17 cellular contexts compared by ENCODE assay signal in the genomic region with DNA sequence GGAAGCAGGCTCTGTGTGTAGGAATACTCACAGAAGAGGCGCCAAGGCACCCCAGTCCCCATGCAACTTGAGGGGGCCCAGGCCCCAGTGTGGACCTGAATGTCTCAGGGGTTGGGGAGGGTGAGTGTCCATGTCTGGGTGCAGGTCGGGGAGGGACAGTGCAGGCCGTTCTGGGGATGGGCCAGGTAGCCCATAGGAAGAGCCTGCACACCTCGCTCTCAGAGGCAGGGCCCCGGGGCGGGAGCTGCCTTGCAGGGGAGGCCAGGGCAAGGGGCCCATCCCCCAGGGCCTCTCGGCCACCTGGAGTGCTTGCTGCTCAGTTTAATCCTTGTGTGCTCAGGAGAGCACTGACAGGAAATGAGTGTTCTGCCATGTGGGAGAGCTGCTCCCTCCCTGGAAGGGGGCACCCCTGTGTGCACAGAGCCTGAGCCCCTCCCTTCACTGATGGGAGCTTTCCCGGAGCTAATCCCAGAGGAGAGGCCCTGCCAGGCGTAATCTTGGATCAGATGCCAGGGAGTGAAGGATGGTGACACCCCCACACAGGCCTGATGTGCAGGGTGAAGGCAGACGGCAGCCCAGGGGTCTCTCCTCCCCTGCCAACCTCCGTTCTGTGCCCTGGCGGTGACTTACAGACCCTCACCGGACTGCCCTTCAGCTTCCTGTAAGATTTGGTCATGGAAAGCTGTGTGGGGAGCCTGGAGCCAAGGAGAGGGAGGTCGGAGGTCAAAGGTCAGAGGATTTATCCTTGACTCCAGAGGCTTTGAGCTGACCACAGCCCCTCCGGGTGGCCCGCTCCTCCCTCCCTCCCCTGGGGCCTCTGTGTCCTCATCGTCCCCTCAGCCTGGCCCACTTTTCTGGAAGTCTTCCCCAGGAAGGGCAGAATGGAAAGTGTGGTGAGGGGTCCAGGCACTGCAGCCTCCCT. TPM values are rescaled to one million over a fixed set of nuclear protein-coding genes. Genes with fewer than 3 reads are reported as not detected.
DNase-seq lines count a peak whose midpoint lies in the region; ATAC-seq, FAIRE-seq and TF ChIP-seq lines count a peak whose summit lies in the region.
"Had no signal": no experiment of that assay in that cellular context is flagged by ENCODE, and none has a peak within 500 bp of the region (broad histone marks: within the 10 kb centered on the region; RNA-seq: fewer than 3 reads in every experiment).

No MANE protein-coding gene starts in this region.

- no peak overlapping the region for H2AFZ ChIP-seq in K562 (ENCODE audit: low read depth, low read length)
- H2AFZ ChIP-seq in GM23248 = no peak overlapping the region

- H3K4me3 Mint-ChIP-seq in T-cell = no peak overlapping the region

- H3K9me3 Mint-ChIP-seq in T-cell = no peaks in the 10 kb centered on the region
- H3K9me3 Mint-ChIP-seq: activated naive CD4-positive, alpha-beta T cell treated with anti-CD3 and anti-CD28 coated beads, Interleukin-2, amount 50 U/mL, for 72 hours had no signal

- peaks cover 0 to 2% of the 10 kb centered on the region in 2 donors for H3K27me3 Mint-ChIP-seq in T-cell

- H3K4me3 ChIP-seq in NB4 (ENCODE audit: low read depth, low read length) = no peak overlapping the region
- H3K4me3 ChIP-seq in K562 = no peak overlapping the region
- H3K4me3 ChIP-seq in GM23248 = no peak overlapping the region
- H3K4me3 ChIP-seq: gastroesophageal sphincter, ovary had no signal

- CTCF ChIA-PET in K562 (lab: Yijun Ruan, JAX; ENCODE audit: low intra/inter-chr PET ratio) = no interaction called here
- CTCF ChIA-PET in T-cell (lab: Charles Lee) = no interaction called here

- H3K9ac ChIP-seq in K562 (ENCODE audit: insufficient read depth in 1 of 2, low read depth in 2 of 2, low read length in 2 of 2) = no peak overlapping the region
- no peak overlapping the region for H3K9ac ChIP-seq in GM23248

- H3K36me3 ChIP-seq in K562 (ENCODE audit: control insufficient read depth, insufficient read depth, low read length) (no peaks in the 10 kb centered on the region), GM23248 (ENCODE audit: low read depth) (no peaks in the 10 kb centered on the region)
- H3K36me3 ChIP-seq: gastroesophageal sphincter, ovary had no signal

- WGBS in K562 (ENCODE audit: insufficient coverage, low coverage, missing lambda C conversion rate) = 4% methylated on average over 16 of the region's 17 CpGs
- 15 to 17% methylated on average over 15 to 16 of the region's 17 CpGs for WGBS in GM23248 (ENCODE audit: low coverage in 1 of 2, low lambda C conversion rate in 2 of 2, missing lambda C conversion rate in 2 of 2), 2 experiments

- no peak for TF ChIP-seq EP300 in K562 (IDR thresholded peaks at IDR 0.05; ENCODE audit: low read length)

- no peaks in the 10 kb centered on the region for H3F3A ChIP-seq in GM23248 (ENCODE audit: insufficient read depth)

- TF ChIP-seq CTCF in NB4 (IDR thresholded peaks at IDR 0.05; ENCODE audit: low read depth, low read length) (no peak), K562 (IDR thresholded peaks at IDR 0.05 in 2 of 3, conservative IDR thresholded peaks at IDR 0.05 in 1 of 3; ENCODE audit: insufficient read depth in 2 of 3, low read depth in 1 of 3, low read length in 3 of 3) (no peak)

- H3K4me1 ChIP-seq in K562 (replicated peaks in 1 of 2; ENCODE audit: control insufficient read depth in 2 of 2, insufficient read depth in 2 of 2, low read length in 2 of 2) (peaks cover 0 to 17% of the 10 kb centered on the region in 2 experiments; a peak in 2 of 5 replicates), GM23248 (ENCODE audit: insufficient read depth) (no peaks in the 10 kb centered on the region)
- H3K4me1 ChIP-seq: gastroesophageal sphincter had no signal

- no peaks in the 10 kb centered on the region for H3K9me2 ChIP-seq in GM23248 (ENCODE audit: insufficient read depth)

- no peak for FAIRE-seq in K562 (lab: Jason Lieb, UNC)
- FAIRE-seq: endometrium, keratinocyte had no signal

- peak; percentile 20 for DNase-seq in NCI-H345 (lab: John Stamatoyannopoulos, UW)
- no peak for DNase-seq in NCI-H345 treated with DMSO at 0.1 percent for 48 hours (lab: John Stamatoyannopoulos, UW; ENCODE audit: unreplicated experiment)
- peak; percentile 67 for DNase-seq in NB4 (ENCODE audit: low read depth)
- no peak for DNase-seq in K562 (ENCODE audit: extremely low read depth in 1 of 4, low spot score in 3 of 4)
- no peak for DNase-seq in sciatic nerve (ENCODE audit: low spot score)
- no peak for DNase-seq in GM23248
- DNase-seq in T-cell = no peak
- DNase-seq: Calu3, caudate nucleus, NCI-H1105 treated with DMSO at 0.1 percent for 48 hours, NCI-H774 had no signal

- TF ChIP-seq RAD21 in K562 (CRISPR knock-in tag; conservative IDR thresholded peaks at IDR 0.05 in 1 of 2, IDR thresholded peaks at IDR 0.05 in 1 of 2) = no peak

- H3K27me3 ChIP-seq in K562 (ENCODE audit: control insufficient read depth in 2 of 2, insufficient read depth in 2 of 2, low read length in 2 of 2) = peaks cover 0 to 14% of the 10 kb centered on the region in 2 experiments; a peak in 2 of 5 replicates
- H3K27me3 ChIP-seq in GM23248 (replicated peaks; ENCODE audit: insufficient read depth) = no peaks in the 10 kb centered on the region
- H3K27me3 ChIP-seq: ovary had no signal

- no peak overlapping the region for H3K4me2 ChIP-seq in K562 (ENCODE audit: insufficient read depth, low read length)
- H3K4me2 ChIP-seq in GM23248 (ENCODE audit: unreplicated experiment) = no peak overlapping the region

- H3K27ac ChIP-seq in K562 (ENCODE audit: extremely low read depth, low read depth, low read length) = no peak overlapping the region
- no peak overlapping the region for H3K27ac ChIP-seq in GM23248
- H3K27ac ChIP-seq: gastroesophageal sphincter, ovary had no signal

- intact Hi-C loops in K562 (cut with micrococcal nuclease) = no loop called here
- intact Hi-C loops in sciatic nerve (cut with DNase I) = no loop called here

- H3K36me3 Mint-ChIP-seq in T-cell = no peaks in the 10 kb centered on the region
- H3K36me3 Mint-ChIP-seq: activated naive CD4-positive, alpha-beta T cell treated with anti-CD3 and anti-CD28 coated beads, Interleukin-2, amount 50 U/mL, for 72 hours had no signal

- POLR2A ChIA-PET in K562 (lab: Yijun Ruan, JAX) = interaction anchor here (0.6 kb wide), 1 partner anchor 62 kb away, joined by 3 read pairs; no protein-coding TSS in a partner anchor
- POLR2A ChIA-PET in T-cell (lab: Charles Lee) = no interaction called here

- H3K27ac Mint-ChIP-seq in T-cell = peak overlapping the region in 1 of 2 donors; percentile 19
- H3K27ac Mint-ChIP-seq: activated naive CD4-positive, alpha-beta T cell treated with anti-CD3 and anti-CD28 coated beads, Interleukin-2, amount 50 U/mL, for 72 hours had no signal

- H3K9me3 ChIP-seq in K562 (replicated peaks; ENCODE audit: control insufficient read depth, insufficient read depth, low read depth, low read length) = peaks cover 4% of the 10 kb centered on the region; the same call in 1 of the 2 replicates
- H3K9me3 ChIP-seq in GM23248 (ENCODE audit: low read depth) = no peaks in the 10 kb centered on the region
- H3K9me3 ChIP-seq: ovary had no signal

- H3K79me2 ChIP-seq in K562 (ENCODE audit: control insufficient read depth, insufficient read depth, low read length) (no peaks in the 10 kb centered on the region), GM23248 (ENCODE audit: insufficient read depth) (no peaks in the 10 kb centered on the region)

- H4K20me1 ChIP-seq in K562 (replicated peaks; ENCODE audit: control insufficient read depth, insufficient read depth, low read length) = no peaks in the 10 kb centered on the region; the same call in 1 of the 2 replicates
- no peaks in the 10 kb centered on the region for H4K20me1 ChIP-seq in GM23248 (ENCODE audit: insufficient read depth)

- no peak for TF ChIP-seq POLR2A in NB4 (IDR thresholded peaks at IDR 0.05; ENCODE audit: extremely low read depth, insufficient read length)
- no peak for TF ChIP-seq POLR2A in K562 (conservative IDR thresholded peaks at IDR 0.05)

- ATAC-seq in K562 (no peak), sciatic nerve (peak; percentile 35), HG02798 (IDR thresholded peaks at IDR 0.05; ENCODE audit: poor library complexity, unreplicated experiment) (no peak), T-cell (replicated peaks in 1 of 4) (no peak)
- ATAC-seq: gastroesophageal sphincter had no signal

- peaks cover 29 to 42% (median 31%) of the 10 kb centered on the region in 3 donors for H3K4me1 Mint-ChIP-seq in T-cell

- BruUV-seq in K562 (replicated peaks; lab: Mats Ljungman, UMichigan) = no TSS peak

- H3K9me1 ChIP-seq in K562 (ENCODE audit: control insufficient read depth, insufficient read depth, low read length) = no peaks in the 10 kb centered on the region

- in situ Hi-C loops in K562 (cut with MboI) = no loop called here
- in situ Hi-C loops in GM23248 (cut with MboI) = no loop called here

TF ChIP-seq in K562, 482 proteins besides CTCF, POLR2A, EP300 and RAD21 (continues in another document):
- no peak for TF ChIP-seq TAF9B (IDR thresholded peaks at IDR 0.05; ENCODE audit: partially characterized antibody)

RNA-seq across cellular contexts. Expression of gene FBRSL1, which starts 24.4 kb away (rescaled TPM):
- total RNA-seq in K562 (2011; cell fraction: chromatin; rRNA removed; ENCODE audit: low replicate concordance) = 25.5 and 41.9 TPM in 2 replicates
- total RNA-seq in K562 (2011; cell fraction: nucleolus; rRNA removed) = 25.0 and 40.7 TPM in 2 replicates
- 23.3 and 28.3 TPM in 2 replicates for total RNA-seq in K562 (2011; cell fraction: nucleoplasm; rRNA removed)
- total RNA-seq in K562 (2014; rRNA removed) (21.7 and 24.6 TPM in 2 replicates), K562 (2014; rRNA removed; fragmentation: Illumina TruSeq; extraction: Trizol) (1.1 and 1.3 TPM in 2 replicates), K562 (2015; rRNA removed; fragmentation: Illumina TruSeq; extraction: Trizol) (7.3 and 12.9 TPM in 2 replicates), K562 (2021) (112 and 129 TPM in 2 replicates), sciatic nerve (43.7 TPM), T-cell (100 to 1,000 TPM in 2 of 5 donors, 10 to 100 TPM in 3; 82.1 to 114 (median 99.3) TPM)
- polyA plus RNA-seq in K562 (2011; rRNA removed) (1.9 and 4.3 TPM in 2 replicates), K562 (2014; fragmentation: Illumina TruSeq; extraction: Trizol) (29.3 and 35.8 TPM in 2 replicates), K562 (2014; fragmentation: Nextera tagmentation; extraction: Ambion mirVana) (under 1 TPM; 0.24 to 0.29 TPM), K562 (2014; rRNA removed) (27.4 and 32.3 TPM in 2 replicates), GM23248 (2016; fragmentation: Nextera tagmentation; extraction: Ambion mirVana) (0.63 and 0.86 TPM in 2 replicates)
- polyA plus RNA-seq in K562 (2011; cell fraction: cytosol; rRNA removed) = 3.7 and 13.3 TPM in 2 replicates
- 16.7 and 51.7 TPM in 2 replicates for polyA plus RNA-seq in K562 (2011; cell fraction: nucleus; rRNA removed)
- 41.9 and 54.8 TPM in 2 replicates for polyA plus RNA-seq in K562 (2012)
- polyA minus RNA-seq in K562 (2011; rRNA and poly(A)+ RNA removed) = 0.81 and 1.8 TPM in 2 replicates
- polyA minus RNA-seq in K562 (2011; cell fraction: cytosol; rRNA and poly(A)+ RNA removed) = 21.0 and 29.9 TPM in 2 replicates
- 9.0 and 9.3 TPM in 2 replicates for polyA minus RNA-seq in K562 (2011; cell fraction: nucleus; rRNA and poly(A)+ RNA removed)
- total RNA-seq in GM23248 (2014; rRNA removed; shearing (Covaris generic)) = 3.7 and 4.6 TPM in 2 replicates

Comparison
In these comparisons a context has a peak if more than half of its experiments do, and no peak if none do; other contexts are left out.
1. DNase-seq: peak in NCI-H345 (single experiment) and NB4 (single experiment); none in NCI-H345 treated with DMSO at 0.1 percent for 48 hours (single experiment), K562 (0 of 4), sciatic nerve (single experiment), GM23248 (single experiment) and T-cell (0 of 34).